Comparison of ENCODE assay signal across 11 cellular contexts in the genomic region with DNA sequence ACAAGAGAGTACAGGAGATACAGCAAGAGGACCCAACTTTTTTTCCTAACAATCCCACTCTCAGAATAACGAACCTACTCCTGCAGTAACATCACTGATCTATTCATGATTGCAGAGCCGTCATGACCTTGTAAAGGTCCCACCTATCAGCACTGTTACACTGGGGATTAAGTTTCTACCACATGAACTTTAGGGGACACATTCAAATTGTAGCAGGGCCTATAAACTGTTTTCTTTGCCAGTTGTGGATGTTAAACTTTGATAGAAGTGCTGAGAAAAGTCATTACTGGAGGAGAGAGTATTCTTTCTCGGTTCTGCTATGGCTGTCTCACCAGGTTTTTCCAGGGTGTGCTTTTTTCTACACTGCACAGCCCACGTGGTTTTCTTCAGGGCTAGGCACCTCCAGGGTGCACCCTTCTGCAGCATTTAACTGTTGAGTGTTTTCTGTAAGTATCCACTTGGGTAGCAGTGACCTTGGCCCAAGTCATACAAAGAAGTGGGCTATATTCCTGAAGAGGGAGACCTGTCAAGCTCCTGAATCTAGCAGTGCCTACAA.
DNase-seq lines count a peak whose midpoint lies in the region; ATAC-seq, FAIRE-seq and TF ChIP-seq lines count a peak whose summit lies in the region.
"Had no signal": no experiment of that assay in that cellular context is flagged by ENCODE, and none has a peak within 500 bp of the region (broad histone marks: within the 10 kb centered on the region; RNA-seq: fewer than 3 reads in every experiment).

No MANE protein-coding gene starts in this region.

- no peaks in the 10 kb centered on the region for H3K4me1 ChIP-seq in upper lobe of right lung
- H3K4me1 ChIP-seq: breast epithelium had no signal

- no peak overlapping the region for H3K27ac ChIP-seq in upper lobe of right lung
- H3K27ac ChIP-seq: breast epithelium, SK-N-MC had no signal

- H3K27me3 ChIP-seq in upper lobe of right lung: no peaks in the 10 kb centered on the region
- H3K27me3 ChIP-seq: breast epithelium had no signal

- peak; percentile 93 for ATAC-seq in GM21619 (IDR thresholded peaks at IDR 0.05; ENCODE audit: unreplicated experiment)
- ATAC-seq in HG03354 (IDR thresholded peaks at IDR 0.05; ENCODE audit: poor library complexity, severe bottlenecking, unreplicated experiment): peak; percentile 93
- peak; percentile 39 for ATAC-seq in upper lobe of right lung
- ATAC-seq: right cardiac atrium had no signal

- no peak for TF ChIP-seq CTCF in upper lobe of right lung (IDR thresholded peaks at IDR 0.05)

- H3K4me3 ChIP-seq in upper lobe of right lung: no peak overlapping the region
- H3K4me3 ChIP-seq: breast epithelium, SK-N-MC had no signal

- DNase-seq in stimulated activated naive CD4-positive, alpha-beta T cell treated with Interleukin-2 at 50 U/mL for 16 hours (lab: John Stamatoyannopoulos, UW): peak; percentile 6
- DNase-seq in stimulated activated naive CD4-positive, alpha-beta T cell (lab: John Stamatoyannopoulos, UW): no peak
- no peak for DNase-seq in upper lobe of right lung
- no peak for DNase-seq in iPS-NIHi11 (ENCODE audit: low spot score)
- no peak for DNase-seq in putamen (ENCODE audit: low spot score)
- no peak for DNase-seq in frontal cortex (ENCODE audit: low spot score in 2 of 2)
- DNase-seq: right cardiac atrium had no signal

- intact Hi-C loops in upper lobe of right lung (cut with DNase I): no loop called here

- no peaks in the 10 kb centered on the region for H3K9me3 ChIP-seq in upper lobe of right lung
- H3K9me3 ChIP-seq: breast epithelium had no signal

- no peaks in the 10 kb centered on the region for H3K36me3 ChIP-seq in upper lobe of right lung
- H3K36me3 ChIP-seq: breast epithelium had no signal

- FAIRE-seq in frontal cortex (lab: Jason Lieb, UNC): no peak

Comparison
In these comparisons a context has a peak if more than half of its experiments do, and no peak if none do; other contexts are left out.
1. ATAC-seq: peak in every context shown above with its lines; median percentile 93 in GM21619; 93 in HG03354; 39 in upper lobe of right lung.